1 cellular context compared by ENCODE assay signal in genomic region chr6:841569-841968, GRCh38.
TF ChIP-seq lines count a peak whose summit lies in the region.

No MANE protein-coding gene starts in this region.

TF ChIP-seq in K562, 482 proteins besides CTCF, POLR2A, EP300 and RAD21 (continued from another document):
- TF ChIP-seq ATF7 (IDR thresholded peaks at IDR 0.05), result peak; percentile 11; the same call in 1 of the 2 replicates
- TF ChIP-seq CTBP1 (IDR thresholded peaks at IDR 0.05; ENCODE audit: borderline replicate concordance), result no peak
- TF ChIP-seq HINFP (tag; conservative IDR thresholded peaks at IDR 0.05; ENCODE audit: low read depth), result no peak
- no peak for TF ChIP-seq ZFPM2 (CRISPR knock-in tag; IDR thresholded peaks at IDR 0.05)
- no peak for TF ChIP-seq ZKSCAN1 (IDR thresholded peaks at IDR 0.05; ENCODE audit: low read depth, low read length)
- TF ChIP-seq ZNF217 (CRISPR knock-in tag; IDR thresholded peaks at IDR 0.05), result no peak
- no peak for TF ChIP-seq HDAC6 (IDR thresholded peaks at IDR 0.05; ENCODE audit: low read depth, low read length)
- TF ChIP-seq, protein P1, sequence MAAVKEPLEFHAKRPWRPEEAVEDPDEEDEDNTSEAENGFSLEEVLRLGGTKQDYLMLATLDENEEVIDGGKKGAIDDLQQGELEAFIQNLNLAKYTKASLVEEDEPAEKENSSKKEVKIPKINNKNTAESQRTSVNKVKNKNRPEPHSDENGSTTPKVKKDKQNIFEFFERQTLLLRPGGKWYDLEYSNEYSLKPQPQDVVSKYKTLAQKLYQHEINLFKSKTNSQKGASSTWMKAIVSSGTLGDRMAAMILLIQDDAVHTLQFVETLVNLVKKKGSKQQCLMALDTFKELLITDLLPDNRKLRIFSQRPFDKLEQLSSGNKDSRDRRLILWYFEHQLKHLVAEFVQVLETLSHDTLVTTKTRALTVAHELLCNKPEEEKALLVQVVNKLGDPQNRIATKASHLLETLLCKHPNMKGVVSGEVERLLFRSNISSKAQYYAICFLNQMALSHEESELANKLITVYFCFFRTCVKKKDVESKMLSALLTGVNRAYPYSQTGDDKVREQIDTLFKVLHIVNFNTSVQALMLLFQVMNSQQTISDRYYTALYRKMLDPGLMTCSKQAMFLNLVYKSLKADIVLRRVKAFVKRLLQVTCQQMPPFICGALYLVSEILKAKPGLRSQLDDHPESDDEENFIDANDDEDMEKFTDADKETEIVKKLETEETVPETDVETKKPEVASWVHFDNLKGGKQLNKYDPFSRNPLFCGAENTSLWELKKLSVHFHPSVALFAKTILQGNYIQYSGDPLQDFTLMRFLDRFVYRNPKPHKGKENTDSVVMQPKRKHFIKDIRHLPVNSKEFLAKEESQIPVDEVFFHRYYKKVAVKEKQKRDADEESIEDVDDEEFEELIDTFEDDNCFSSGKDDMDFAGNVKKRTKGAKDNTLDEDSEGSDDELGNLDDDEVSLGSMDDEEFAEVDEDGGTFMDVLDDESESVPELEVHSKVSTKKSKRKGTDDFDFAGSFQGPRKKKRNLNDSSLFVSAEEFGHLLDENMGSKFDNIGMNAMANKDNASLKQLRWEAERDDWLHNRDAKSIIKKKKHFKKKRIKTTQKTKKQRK (IDR thresholded peaks at IDR 0.05; ENCODE audit: borderline replicate concordance, low read depth, low read length), result no peak
- TF ChIP-seq FOSL1 (tag; conservative IDR thresholded peaks at IDR 0.05), result peak; percentile 50; the same call in 1 of the 2 replicates
- TF ChIP-seq SREBF1 (IDR thresholded peaks at IDR 0.05; ENCODE audit: borderline replicate concordance, low read depth, low read length), result no peak
- no peak for TF ChIP-seq KAT8 (IDR thresholded peaks at IDR 0.05; ENCODE audit: low read depth)
- TF ChIP-seq, protein P2, sequence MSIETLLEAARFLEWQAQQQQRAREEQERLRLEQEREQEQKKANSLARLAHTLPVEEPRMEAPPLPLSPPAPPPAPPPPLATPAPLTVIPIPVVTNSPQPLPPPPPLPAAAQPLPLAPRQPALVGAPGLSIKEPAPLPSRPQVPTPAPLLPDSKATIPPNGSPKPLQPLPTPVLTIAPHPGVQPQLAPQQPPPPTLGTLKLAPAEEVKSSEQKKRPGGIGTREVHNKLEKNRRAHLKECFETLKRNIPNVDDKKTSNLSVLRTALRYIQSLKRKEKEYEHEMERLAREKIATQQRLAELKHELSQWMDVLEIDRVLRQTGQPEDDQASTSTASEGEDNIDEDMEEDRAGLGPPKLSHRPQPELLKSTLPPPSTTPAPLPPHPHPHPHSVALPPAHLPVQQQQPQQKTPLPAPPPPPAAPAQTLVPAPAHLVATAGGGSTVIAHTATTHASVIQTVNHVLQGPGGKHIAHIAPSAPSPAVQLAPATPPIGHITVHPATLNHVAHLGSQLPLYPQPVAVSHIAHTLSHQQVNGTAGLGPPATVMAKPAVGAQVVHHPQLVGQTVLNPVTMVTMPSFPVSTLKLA (conservative IDR thresholded peaks at IDR 0.05), result no peak
- no peak for TF ChIP-seq RBM25 (IDR thresholded peaks at IDR 0.05; ENCODE audit: low read depth, low read length, severe bottlenecking)
- TF ChIP-seq SIX5 (IDR thresholded peaks at IDR 0.05; ENCODE audit: borderline replicate concordance in 1 of 2, insufficient read depth in 1 of 2, low read depth in 1 of 2, low read length in 2 of 2), result no peak
- TF ChIP-seq ZNF3 (CRISPR knock-in tag; IDR thresholded peaks at IDR 0.05), result no peak
- TF ChIP-seq SRSF3 (IDR thresholded peaks at IDR 0.05; ENCODE audit: insufficient read depth, low read length), result no peak
- TF ChIP-seq ESRRA (IDR thresholded peaks at IDR 0.05; ENCODE audit: borderline replicate concordance, low read depth), result no peak
- TF ChIP-seq, protein P3, sequence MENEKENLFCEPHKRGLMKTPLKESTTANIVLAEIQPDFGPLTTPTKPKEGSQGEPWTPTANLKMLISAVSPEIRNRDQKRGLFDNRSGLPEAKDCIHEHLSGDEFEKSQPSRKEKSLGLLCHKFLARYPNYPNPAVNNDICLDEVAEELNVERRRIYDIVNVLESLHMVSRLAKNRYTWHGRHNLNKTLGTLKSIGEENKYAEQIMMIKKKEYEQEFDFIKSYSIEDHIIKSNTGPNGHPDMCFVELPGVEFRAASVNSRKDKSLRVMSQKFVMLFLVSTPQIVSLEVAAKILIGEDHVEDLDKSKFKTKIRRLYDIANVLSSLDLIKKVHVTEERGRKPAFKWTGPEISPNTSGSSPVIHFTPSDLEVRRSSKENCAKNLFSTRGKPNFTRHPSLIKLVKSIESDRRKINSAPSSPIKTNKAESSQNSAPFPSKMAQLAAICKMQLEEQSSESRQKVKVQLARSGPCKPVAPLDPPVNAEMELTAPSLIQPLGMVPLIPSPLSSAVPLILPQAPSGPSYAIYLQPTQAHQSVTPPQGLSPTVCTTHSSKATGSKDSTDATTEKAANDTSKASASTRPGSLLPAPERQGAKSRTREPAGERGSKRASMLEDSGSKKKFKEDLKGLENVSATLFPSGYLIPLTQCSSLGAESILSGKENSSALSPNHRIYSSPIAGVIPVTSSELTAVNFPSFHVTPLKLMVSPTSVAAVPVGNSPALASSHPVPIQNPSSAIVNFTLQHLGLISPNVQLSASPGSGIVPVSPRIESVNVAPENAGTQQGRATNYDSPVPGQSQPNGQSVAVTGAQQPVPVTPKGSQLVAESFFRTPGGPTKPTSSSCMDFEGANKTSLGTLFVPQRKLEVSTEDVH (IDR thresholded peaks at IDR 0.05; ENCODE audit: low read depth, partially characterized antibody), result no peak
- TF ChIP-seq TCFL5 (CRISPR knock-in tag; conservative IDR thresholded peaks at IDR 0.05), result no peak
TF ChIP-seq in K562: peak in this region for 13.
